8 cellular contexts compared by ENCODE assay signal in genomic region chr2:133264951-133265949, GRCh38.
A peak's percentile ranks its signal among the peaks of the same experiment; 100 is the strongest.
DNase-seq lines count a peak whose midpoint lies in the region; ATAC-seq and TF ChIP-seq lines count a peak whose summit lies in the region.

No MANE protein-coding gene starts in this region.

- H3K27me3 ChIP-seq in testis (no peaks in the 10 kb centered on the region), uterus (no peaks in the 10 kb centered on the region)

- peak; percentile 43 for DNase-seq in DMS153 (lab: John Stamatoyannopoulos, UW)
- DNase-seq in DMS153 treated with DMSO at 0.1 percent for 48 hours (lab: John Stamatoyannopoulos, UW; ENCODE audit: unreplicated experiment) = no peak
- peak; percentile 61 for DNase-seq in iPS-NIHi11 (ENCODE audit: low spot score)
- DNase-seq in testis = peak; percentile 81
- DNase-seq in ureter (ENCODE audit: low spot score) = no peak
- no peak for DNase-seq in uterus

- no peak for TF ChIP-seq POLR2A in testis (IDR thresholded peaks at IDR 0.05)
- TF ChIP-seq POLR2A in uterus (IDR thresholded peaks at IDR 0.05) = no peak

- WGBS in testis, 2 donors = 18 to 28% methylated on average over 10 to 26 of the region's 26 CpGs

- H3K36me3 ChIP-seq in testis (ENCODE audit: low read depth, missing control alignments) (no peaks in the 10 kb centered on the region), uterus (no peaks in the 10 kb centered on the region)

- H3K4me1 ChIP-seq in testis (peaks cover 11% of the 10 kb centered on the region), uterus (peaks cover 0 to 9% of the 10 kb centered on the region in 2 donors)

- ATAC-seq in HG02973 (IDR thresholded peaks at IDR 0.05; ENCODE audit: unreplicated experiment) = no peak

- no peaks in the 10 kb centered on the region for H3K9me3 Mint-ChIP-seq in brain

- H3K9me3 ChIP-seq in testis (no peaks in the 10 kb centered on the region), uterus (no peaks in the 10 kb centered on the region)

- peaks cover 7% of the 10 kb centered on the region for H3K27me3 Mint-ChIP-seq in brain

- intact Hi-C loops in testis (cut with DNase I; ENCODE audit: low total_unique reads) (no loop called here), uterus (cut with DNase I; ENCODE audit: low total_unique reads) (no loop called here)

- H3K36me3 Mint-ChIP-seq in brain = no peaks in the 10 kb centered on the region

- H3K4me3 ChIP-seq in testis = peak overlapping the region; percentile 58 to 77
- peak overlapping the region in 1 of 2 donors; percentile 44 for H3K4me3 ChIP-seq in uterus

- H3K4me1 Mint-ChIP-seq in brain = peaks cover 63% of the 10 kb centered on the region

- TF ChIP-seq CTCF in brain (conservative IDR thresholded peaks at IDR 0.05) (no peak), testis (IDR thresholded peaks at IDR 0.05) (no peak), uterus (IDR thresholded peaks at IDR 0.05) (no peak)

- H3K27ac ChIP-seq in testis (peak overlapping the region in 1 of 2 donors; percentile 34), uterus (no peak overlapping the region)

- H3K4me3 Mint-ChIP-seq in brain = peak overlapping the region; percentile 77 to 92 (median 83)

- H3K27ac Mint-ChIP-seq in brain = peak overlapping the region; percentile 74 to 90 (median 87)

Comparison
In these comparisons a context has a peak if more than half of its experiments do, and no peak if none do; other contexts are left out.
1. DNase-seq: peak in DMS153 (single experiment), iPS-NIHi11 (single experiment) and testis (single experiment); none in DMS153 treated with DMSO at 0.1 percent for 48 hours (single experiment), ureter (single experiment) and uterus (0 of 2).